Comparison of ENCODE assay signal across 1 cellular context in the genomic region with DNA sequence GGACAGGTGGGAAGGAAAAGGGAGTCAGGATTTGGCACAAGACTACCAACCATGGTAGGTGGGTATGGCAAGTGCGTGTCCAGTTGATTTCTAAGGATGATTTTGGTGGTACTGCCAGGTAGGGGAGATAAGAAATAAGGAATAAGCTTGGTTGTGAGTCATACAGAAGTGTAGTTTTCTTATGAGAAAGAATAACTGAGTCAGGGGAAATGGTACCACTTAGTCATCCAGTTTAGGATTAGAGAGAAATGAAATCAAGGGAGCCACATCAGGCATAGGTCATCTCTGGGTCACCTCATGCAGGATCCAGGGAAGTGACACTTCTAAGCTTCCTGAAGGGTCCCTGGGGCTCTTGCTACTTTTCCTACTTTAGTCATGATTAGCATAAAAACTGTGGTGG.
TF ChIP-seq lines count a peak whose summit lies in the region.

No MANE protein-coding gene starts in this region.

TF ChIP-seq in IMR-90, 13 proteins besides CTCF, POLR2A, EP300 and RAD21 (continued from another document):
- TF ChIP-seq ELK1 (IDR thresholded peaks at IDR 0.05; ENCODE audit: borderline replicate concordance, low read depth, low read length) (no peak), CEBPB (IDR thresholded peaks at IDR 0.05; ENCODE audit: low read depth, low read length) (no peak), MAFK (IDR thresholded peaks at IDR 0.05; ENCODE audit: low read depth, low read length) (0 out of 2 replicates have a peak, but pooled peaks have one; percentile 6), RCOR1 (IDR thresholded peaks at IDR 0.05; ENCODE audit: insufficient replicate concordance, low read length) (no peak), MXI1 (IDR thresholded peaks at IDR 0.05; ENCODE audit: borderline replicate concordance, low read depth, low read length) (no peak), RFX5 (IDR thresholded peaks at IDR 0.05; ENCODE audit: low read depth, low read length) (no peak), MAZ (IDR thresholded peaks at IDR 0.05; ENCODE audit: borderline replicate concordance, low read depth, low read length) (no peak), BHLHE40 (IDR thresholded peaks at IDR 0.05; ENCODE audit: low read depth, low read length) (no peak), SMC3 (IDR thresholded peaks at IDR 0.05; ENCODE audit: low read depth, low read length) (no peak)
- TF ChIP-seq, protein P1, sequence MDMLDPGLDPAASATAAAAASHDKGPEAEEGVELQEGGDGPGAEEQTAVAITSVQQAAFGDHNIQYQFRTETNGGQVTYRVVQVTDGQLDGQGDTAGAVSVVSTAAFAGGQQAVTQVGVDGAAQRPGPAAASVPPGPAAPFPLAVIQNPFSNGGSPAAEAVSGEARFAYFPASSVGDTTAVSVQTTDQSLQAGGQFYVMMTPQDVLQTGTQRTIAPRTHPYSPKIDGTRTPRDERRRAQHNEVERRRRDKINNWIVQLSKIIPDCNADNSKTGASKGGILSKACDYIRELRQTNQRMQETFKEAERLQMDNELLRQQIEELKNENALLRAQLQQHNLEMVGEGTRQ (IDR thresholded peaks at IDR 0.05; ENCODE audit: low read depth, low read length), result no peak
